In the genomic region with DNA sequence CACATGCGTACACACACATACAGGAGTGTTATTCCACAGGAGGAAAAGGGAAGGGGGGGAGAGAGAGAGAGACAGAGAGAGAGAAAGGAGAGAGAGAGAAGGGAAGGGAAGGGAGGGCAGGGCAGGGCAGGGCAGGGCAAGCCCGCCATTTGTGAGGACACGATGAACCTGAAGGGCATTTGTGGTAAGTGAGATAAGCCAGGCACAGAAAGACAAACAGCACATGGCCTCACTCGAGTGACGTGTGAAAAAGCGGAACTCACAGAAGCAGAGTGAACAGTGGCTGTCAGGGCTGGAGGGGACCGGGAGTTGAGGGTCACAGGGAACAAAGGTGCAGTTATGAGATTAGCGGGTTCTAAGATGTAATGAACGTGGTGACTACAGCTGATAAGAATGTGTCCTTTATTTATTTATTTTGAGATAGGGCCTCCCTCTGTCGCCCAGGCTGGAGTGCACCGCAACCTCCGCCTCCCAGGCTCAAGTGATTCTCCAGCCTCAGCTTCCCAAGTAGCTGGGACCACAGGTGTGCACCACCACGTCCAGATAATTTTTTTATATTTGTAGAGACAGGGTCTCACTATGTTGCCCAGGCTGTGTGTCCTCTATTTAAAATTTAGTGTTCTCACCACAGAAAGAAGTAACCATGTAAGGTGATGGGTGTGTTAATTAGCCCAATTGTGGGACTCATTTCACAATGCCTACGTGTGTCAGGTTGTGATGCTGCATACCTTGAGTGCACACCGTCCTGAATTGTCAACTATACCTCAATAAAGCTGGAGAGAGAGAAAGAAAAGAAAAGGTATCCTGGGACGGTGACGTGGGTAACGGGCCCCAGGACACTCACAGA, we compare ENCODE assay signal across 10 cellular contexts. TPM values are rescaled to one million over a fixed set of nuclear protein-coding genes. Genes with fewer than 3 reads are reported as not detected.
DNase-seq lines count a peak whose midpoint lies in the region; ATAC-seq and TF ChIP-seq lines count a peak whose summit lies in the region.
"Had no signal": no experiment of that assay in that cellular context is flagged by ENCODE, and none has a peak within 500 bp of the region (broad histone marks: within the 10 kb centered on the region; RNA-seq: fewer than 3 reads in every experiment).

No MANE protein-coding gene starts in this region.

- H3K4me1 Mint-ChIP-seq in activated T-helper 1 cell treated with anti-CD3 and anti-CD28 coated beads, Interleukin-12 subunit alpha, Interleukin-12 subunit beta, Interleukin-2, Interleukin-4 antibody, amounts not matched to agents 30 ng/mL and 10 ng/mL and 1 ng/mL, durations not matched to agents 14 hours and 24 hours and 36 hours (ENCODE audit: low read depth) = peaks cover 22% of the 10 kb centered on the region
- peaks cover 10% of the 10 kb centered on the region for H3K4me1 Mint-ChIP-seq in nephron progenitor cell

- DNase-seq in HuH-7 (ENCODE audit: low spot score) (peak; percentile 70), nephron progenitor cell (no peak)
- no peak for DNase-seq in activated T-helper 1 cell treated with anti-CD3 and anti-CD28 coated beads, Interleukin-12 subunit alpha, Interleukin-12 subunit beta, Interleukin-2, Interleukin-4 antibody, amounts not matched to agents 30 ng/mL and 10 ng/mL and 1 ng/mL, durations not matched to agents 14 hours and 24 hours and 36 hours (ENCODE audit: low spot score)
- no peak for DNase-seq in activated T-cell treated with anti-CD3 and anti-CD28 coated beads, Interleukin-2, amount 50 U/mL, for 48 hours
- DNase-seq: mesendoderm; NCI-H226; stimulated activated CD4-positive, alpha-beta T cell treated with anti-CD3 and anti-CD28 coated beads, Interleukin-4, amount 100 ng/mL, for 24 hours had no signal

- ATAC-seq in GM18502 (IDR thresholded peaks at IDR 0.05; ENCODE audit: poor library complexity, unreplicated experiment) = peak; percentile 64
- no peak for ATAC-seq in GM21447 (IDR thresholded peaks at IDR 0.05; ENCODE audit: unreplicated experiment)
- ATAC-seq in GM18907 (IDR thresholded peaks at IDR 0.05; ENCODE audit: unreplicated experiment) = no peak

- H3K36me3 Mint-ChIP-seq in activated T-helper 1 cell treated with anti-CD3 and anti-CD28 coated beads, Interleukin-12 subunit alpha, Interleukin-12 subunit beta, Interleukin-2, Interleukin-4 antibody, amounts not matched to agents 30 ng/mL and 10 ng/mL and 1 ng/mL, durations not matched to agents 14 hours and 24 hours and 36 hours (ENCODE audit: low read depth) = no peaks in the 10 kb centered on the region
- H3K36me3 Mint-ChIP-seq in nephron progenitor cell (ENCODE audit: low read depth) = peaks cover 4% of the 10 kb centered on the region

- intact Hi-C loops in activated T-helper 1 cell treated with anti-CD3 and anti-CD28 coated beads, Interleukin-12 subunit alpha, Interleukin-12 subunit beta, Interleukin-2, Interleukin-4 antibody, amounts not matched to agents 30 ng/mL and 10 ng/mL and 1 ng/mL, durations not matched to agents 14 hours and 24 hours and 36 hours (cut with micrococcal nuclease) = no loop called here

- H3K4me3 Mint-ChIP-seq in activated T-helper 1 cell treated with anti-CD3 and anti-CD28 coated beads, Interleukin-12 subunit alpha, Interleukin-12 subunit beta, Interleukin-2, Interleukin-4 antibody, amounts not matched to agents 30 ng/mL and 10 ng/mL and 1 ng/mL, durations not matched to agents 14 hours and 24 hours and 36 hours = no peak overlapping the region
- peak overlapping the region; percentile 23 for H3K4me3 Mint-ChIP-seq in nephron progenitor cell

- H3K27ac Mint-ChIP-seq in activated T-helper 1 cell treated with anti-CD3 and anti-CD28 coated beads, Interleukin-12 subunit alpha, Interleukin-12 subunit beta, Interleukin-2, Interleukin-4 antibody, amounts not matched to agents 30 ng/mL and 10 ng/mL and 1 ng/mL, durations not matched to agents 14 hours and 24 hours and 36 hours = peak overlapping the region; percentile 79
- H3K27ac Mint-ChIP-seq in nephron progenitor cell = no peak overlapping the region

- peaks cover 6% of the 10 kb centered on the region for H3K27me3 Mint-ChIP-seq in activated T-helper 1 cell treated with anti-CD3 and anti-CD28 coated beads, Interleukin-12 subunit alpha, Interleukin-12 subunit beta, Interleukin-2, Interleukin-4 antibody, amounts not matched to agents 30 ng/mL and 10 ng/mL and 1 ng/mL, durations not matched to agents 14 hours and 24 hours and 36 hours (ENCODE audit: insufficient read depth)
- H3K27me3 Mint-ChIP-seq in nephron progenitor cell (ENCODE audit: low read depth, poor library complexity) = peaks cover 47% of the 10 kb centered on the region

- no peaks in the 10 kb centered on the region for H3K9me3 Mint-ChIP-seq in activated T-helper 1 cell treated with anti-CD3 and anti-CD28 coated beads, Interleukin-12 subunit alpha, Interleukin-12 subunit beta, Interleukin-2, Interleukin-4 antibody, amounts not matched to agents 30 ng/mL and 10 ng/mL and 1 ng/mL, durations not matched to agents 14 hours and 24 hours and 36 hours
- H3K9me3 Mint-ChIP-seq in nephron progenitor cell = peaks cover 17% of the 10 kb centered on the region

- TF ChIP-seq CTCF in nephron progenitor cell (IDR thresholded peaks at IDR 0.05) = no peak

RNA-seq across cellular contexts. Expression of gene FBRSL1, which starts 18.7 kb away (rescaled TPM):
- 75.8 and 80.2 TPM in 2 replicates for total RNA-seq in activated T-helper 1 cell treated with anti-CD3 and anti-CD28 coated beads, Interleukin-12 subunit alpha, Interleukin-12 subunit beta, Interleukin-2, Interleukin-4 antibody, amounts not matched to agents 30 ng/mL and 10 ng/mL and 1 ng/mL, durations not matched to agents 14 hours and 24 hours and 36 hours
